ENCODE assay signal across 16 cellular contexts in genomic region chr6:157620905-157621304, GRCh38.
DNase-seq lines count a peak whose midpoint lies in the region; ATAC-seq and TF ChIP-seq lines count a peak whose summit lies in the region.
"Had no signal": no experiment of that assay in that cellular context is flagged by ENCODE, and none has a peak within 500 bp of the region (broad histone marks: within the 10 kb centered on the region; RNA-seq: fewer than 3 reads in every experiment).

No MANE protein-coding gene starts in this region.

- 42 to 71% methylated on average over 3 of the region's 3 CpGs for WGBS in transverse colon (ENCODE audit: low coverage in 1 of 2), 2 donors
- 65 to 71% methylated on average over 3 of the region's 3 CpGs for WGBS in esophagus squamous epithelium, 2 donors

- no peak for TF ChIP-seq EP300 in transverse colon (IDR thresholded peaks at IDR 0.05; ENCODE audit: low read depth)

- H3K36me3 ChIP-seq in WERI-Rb-1 (no peaks in the 10 kb centered on the region), transverse colon (no peaks in the 10 kb centered on the region), esophagus squamous epithelium (no peaks in the 10 kb centered on the region)
- H3K36me3 ChIP-seq: HAP-1, SJSA1 had no signal

- no peak for TF ChIP-seq CTCF in WERI-Rb-1 (IDR thresholded peaks at IDR 0.05; ENCODE audit: low read depth, low read length)
- no peak for TF ChIP-seq CTCF in transverse colon (IDR thresholded peaks at IDR 0.05)
- peak in 1 of 6 experiments; percentile 5 for TF ChIP-seq CTCF in esophagus squamous epithelium (IDR thresholded peaks at IDR 0.05)

- intact Hi-C loops in left colon (cut with DNase I, micrococcal nuclease) (no loop called here), transverse colon (cut with DNase I; ENCODE audit: low total_unique reads) (no loop called here), esophagus squamous epithelium (cut with DNase I) (no loop called here)

- no peak for DNase-seq in WERI-Rb-1
- peak; percentile 39 for DNase-seq in epithelial cell of prostate (ENCODE audit: low read depth, low spot score)
- peak in 1 of 2 donors; percentile 2 for DNase-seq in left colon
- DNase-seq in transverse colon, result no peak
- no peak for DNase-seq in hepatic stellate cell (ENCODE audit: low spot score)
- no peak for DNase-seq in esophagus squamous epithelium (lab: John Stamatoyannopoulos, UW)
- DNase-seq in dermis blood vessel endothelial cell, result no peak
- DNase-seq: ACHN; CD4-positive, CD25-positive, alpha-beta regulatory T cell; Kasumi-1; NCI-H187 treated with DMSO at 0.1 percent for 48 hours; NCI-H69; OCI-M1 had no signal

- TF ChIP-seq POLR2A in transverse colon (IDR thresholded peaks at IDR 0.05), result no peak
- no peak for TF ChIP-seq POLR2A in esophagus squamous epithelium (IDR thresholded peaks at IDR 0.05)

- H3K27me3 ChIP-seq in WERI-Rb-1 (ENCODE audit: insufficient read depth, low read depth, severe bottlenecking), result no peaks in the 10 kb centered on the region
- no peaks in the 10 kb centered on the region for H3K27me3 ChIP-seq in transverse colon
- H3K27me3 ChIP-seq in esophagus squamous epithelium, result no peaks in the 10 kb centered on the region
- H3K27me3 ChIP-seq: SJSA1 had no signal

- H3K4me1 ChIP-seq in transverse colon (peaks cover 0 to 1% (median under 1%) of the 10 kb centered on the region in 4 donors), esophagus squamous epithelium (peaks cover 0 to 22% (median 4%) of the 10 kb centered on the region in 3 donors)
- H3K4me1 ChIP-seq: HAP-1, SJSA1 had no signal

- H3K9me3 ChIP-seq in WERI-Rb-1 (ENCODE audit: severe bottlenecking) (no peaks in the 10 kb centered on the region), transverse colon (no peaks in the 10 kb centered on the region), esophagus squamous epithelium (no peaks in the 10 kb centered on the region)
- H3K9me3 ChIP-seq: HAP-1, SJSA1 had no signal

- in situ Hi-C loops in transverse colon (cut with MboI; ENCODE audit: low pct_ligation_motif_present in 1 of 4, low pct_unique_long_range_greater_than_20kb in 1 of 4, low sequenced_read_pairs in 3 of 4), result loop anchor here in 1 of 4 donors (25.0 kb wide), 1 partner anchor 284 kb away; no protein-coding TSS in a partner anchor

- ATAC-seq in left colon, result peak; percentile 91
- ATAC-seq in GM19395 (IDR thresholded peaks at IDR 0.05; ENCODE audit: unreplicated experiment), result no peak

- H3K27ac ChIP-seq in WERI-Rb-1 (peak overlapping the region; percentile 60), epithelial cell of prostate (no peak overlapping the region), transverse colon (peak overlapping the region in 3 of 4 donors; percentile 16 to 42 (median 34)), esophagus squamous epithelium (peak overlapping the region in 1 of 4 donors; percentile 13)
- H3K27ac ChIP-seq: SJSA1 had no signal

- H3K4me3 ChIP-seq in WERI-Rb-1 (ENCODE audit: low read depth, low read length), result no peak overlapping the region
- H3K4me3 ChIP-seq in transverse colon, result no peak overlapping the region
- H3K4me3 ChIP-seq in esophagus squamous epithelium, result no peak overlapping the region
- H3K4me3 ChIP-seq: HAP-1, SJSA1 had no signal
